ENCODE assay signal across 1 cellular context in the genomic region with DNA sequence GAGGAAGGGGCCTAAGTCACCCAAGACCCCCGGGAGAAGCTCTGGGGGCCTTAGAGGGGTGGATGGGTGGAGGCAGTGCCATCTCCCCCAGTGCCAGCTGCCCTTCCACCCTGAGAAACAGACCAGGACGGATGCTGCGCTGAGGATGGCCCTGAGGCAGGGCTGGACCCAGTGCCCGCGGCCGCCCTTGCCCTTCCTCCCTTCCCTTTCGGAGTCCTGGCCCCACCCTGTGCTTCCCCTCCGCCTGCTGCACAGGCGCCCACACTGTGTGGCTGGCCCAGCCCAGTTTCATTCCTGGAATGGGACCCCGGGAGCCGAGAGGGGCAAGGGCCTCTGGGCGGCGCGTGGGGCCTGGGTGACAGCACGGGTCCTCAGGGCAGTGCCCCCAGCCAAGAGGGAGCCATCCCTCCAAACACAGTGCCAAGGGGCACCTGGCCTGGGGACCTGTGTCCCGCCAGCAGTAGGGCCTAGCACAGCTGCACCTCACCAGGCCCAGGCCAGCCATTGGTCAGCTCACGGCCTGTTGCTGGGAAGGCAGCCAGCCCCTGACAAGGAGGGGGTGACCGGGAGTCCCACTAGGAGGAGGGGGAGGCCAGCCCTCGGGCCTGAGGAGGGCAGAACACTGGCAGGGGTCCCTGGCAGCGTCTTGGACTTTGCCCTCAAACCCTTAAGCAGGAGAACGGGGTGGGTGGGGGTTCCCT.
TF ChIP-seq lines count a peak whose summit lies in the region.

No MANE protein-coding gene starts in this region.

TF ChIP-seq in endothelial cell of umbilical vein, 7 proteins besides CTCF, POLR2A, EP300 and RAD21:
- TF ChIP-seq EZH2 (IDR thresholded peaks at IDR 0.05; ENCODE audit: borderline replicate concordance, low read depth, low read length, severe bottlenecking) = no peak
- TF ChIP-seq, protein P1, sequence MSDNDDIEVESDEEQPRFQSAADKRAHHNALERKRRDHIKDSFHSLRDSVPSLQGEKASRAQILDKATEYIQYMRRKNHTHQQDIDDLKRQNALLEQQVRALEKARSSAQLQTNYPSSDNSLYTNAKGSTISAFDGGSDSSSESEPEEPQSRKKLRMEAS (IDR thresholded peaks at IDR 0.05; ENCODE audit: insufficient read depth, insufficient read length) = no peak
- TF ChIP-seq FOS (IDR thresholded peaks at IDR 0.05; ENCODE audit: borderline replicate concordance, insufficient read depth, low read length) = no peak
- TF ChIP-seq MYC (IDR thresholded peaks at IDR 0.05; ENCODE audit: low read depth, low read length) = no peak
- TF ChIP-seq GATA2 (IDR thresholded peaks at IDR 0.05; ENCODE audit: insufficient read depth, insufficient read length, low read depth, low read length) = no peak
- no peak for TF ChIP-seq JUN (IDR thresholded peaks at IDR 0.05; ENCODE audit: borderline replicate concordance, insufficient read depth, insufficient read length, low read depth)
- no peak for TF ChIP-seq POLR2AphosphoS5 (IDR thresholded peaks at IDR 0.05; ENCODE audit: insufficient read depth, low read depth, low read length)
